Comparison of ENCODE assay signal across 9 cellular contexts in the genomic region with DNA sequence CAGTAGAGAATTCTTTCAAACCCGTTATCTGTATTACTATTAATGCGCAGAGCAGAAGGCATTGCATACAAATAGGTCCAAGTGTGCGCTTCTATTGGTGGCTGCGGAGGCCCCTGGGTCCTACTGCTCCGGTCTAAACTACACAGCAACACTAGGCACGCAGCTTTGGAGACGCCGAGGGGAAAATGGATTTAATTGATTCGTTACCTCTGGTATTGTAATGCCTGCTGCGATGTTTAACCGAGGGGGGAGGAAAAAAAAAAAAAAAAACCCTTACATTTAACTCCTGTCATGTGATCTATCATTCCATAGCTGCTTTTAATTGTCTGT. TPM values are rescaled to one million over a fixed set of nuclear protein-coding genes. Genes with fewer than 3 reads are reported as not detected.
A peak's percentile ranks its signal among the peaks of the same experiment; 100 is the strongest.
DNase-seq lines count a peak whose midpoint lies in the region; ATAC-seq, FAIRE-seq and TF ChIP-seq lines count a peak whose summit lies in the region.
"Had no signal": no experiment of that assay in that cellular context is flagged by ENCODE, and none has a peak within 500 bp of the region (broad histone marks: within the 10 kb centered on the region; RNA-seq: fewer than 3 reads in every experiment).

Gene ROBO1, minus strand, starts transcription at position 46 of the 330 bp plus-strand sequence.

- no peaks in the 10 kb centered on the region for H3K79me2 ChIP-seq in trophoblast cell (ENCODE audit: control insufficient read depth, insufficient read depth, low read length, poor library complexity)

- H4K91ac ChIP-seq in trophoblast cell (ENCODE audit: low read depth, low read length): no peak within 1 kb of the TSS

- peaks cover 54% of the 10 kb centered on the region for H3K27me3 ChIP-seq in foreskin keratinocyte
- H3K27me3 ChIP-seq in trophoblast cell (ENCODE audit: insufficient read depth, low read length): peaks cover 27% of the 10 kb centered on the region

- no peak within 1 kb of the TSS for H2AK5ac ChIP-seq in trophoblast cell (ENCODE audit: low read length)

- H2BK5ac ChIP-seq in trophoblast cell (ENCODE audit: low read depth, low read length, poor library complexity): no peak within 1 kb of the TSS

- peak; percentile 39 for ATAC-seq in foreskin keratinocyte
- no peak for ATAC-seq in HG02610 (IDR thresholded peaks at IDR 0.05; ENCODE audit: unreplicated experiment)

- no peak within 1 kb of the TSS for H3K4me3 ChIP-seq in trophoblast cell (ENCODE audit: low read depth, low read length)

- no peak within 1 kb of the TSS for H3K18ac ChIP-seq in trophoblast cell (ENCODE audit: low read length)

- no peak for FAIRE-seq in D721Med (lab: Jason Lieb, UNC)

- H3K4ac ChIP-seq in trophoblast cell (ENCODE audit: low read depth, low read length): no peak within 1 kb of the TSS

- H3K36me3 ChIP-seq in trophoblast cell (ENCODE audit: control insufficient read depth in 1 of 2, insufficient read depth in 2 of 2, low read length in 2 of 2): no peaks in the 10 kb centered on the region

- no peak within 1 kb of the TSS for H4K12ac ChIP-seq in trophoblast cell (ENCODE audit: low read depth, low read length)

- peak; percentile 28 for DNase-seq in ELR (ENCODE audit: low read depth)
- DNase-seq in SHP77 treated with DMSO at 0.1 percent for 48 hours (lab: John Stamatoyannopoulos, UW): peak; percentile 78
- DNase-seq in foreskin keratinocyte: peak in 1 of 2 donors; percentile 29
- DNase-seq in trophoblast cell: no peak
- DNase-seq in stimulated activated CD4-positive, alpha-beta T cell treated with anti-CD3 and anti-CD28 coated beads, Interleukin-4, amount 100 ng/mL, for 1 hour: no peak
- DNase-seq in NCI-H526 treated with DMSO at 0.1 percent for 48 hours (lab: John Stamatoyannopoulos, UW): no peak
- DNase-seq in D721Med (ENCODE audit: insufficient read length, low spot score): no peak
- DNase-seq: DMS79 had no signal

- no peak within 1 kb of the TSS for H2AFZ ChIP-seq in trophoblast cell (ENCODE audit: insufficient read depth, low read length, poor library complexity)

- H3K14ac ChIP-seq in trophoblast cell (ENCODE audit: low read length): no peak within 1 kb of the TSS

- H2BK12ac ChIP-seq in trophoblast cell (ENCODE audit: low read length): no peak within 1 kb of the TSS

- H3K4me1 ChIP-seq in foreskin keratinocyte (no peaks in the 10 kb centered on the region), trophoblast cell (ENCODE audit: control insufficient read depth in 1 of 2, insufficient read depth in 2 of 2, low read length in 2 of 2) (peaks cover 4 to 12% of the 10 kb centered on the region in 2 experiments)

- H2BK120ac ChIP-seq in trophoblast cell (ENCODE audit: insufficient read depth, low read length, poor library complexity): no peak within 1 kb of the TSS

- H3K79me1 ChIP-seq in trophoblast cell (ENCODE audit: low read length): no peaks in the 10 kb centered on the region

- H3K27ac ChIP-seq in foreskin keratinocyte (no peak within 1 kb of the TSS), trophoblast cell (ENCODE audit: low read depth, low read length) (no peak within 1 kb of the TSS)

- H3K9me3 ChIP-seq in trophoblast cell (ENCODE audit: insufficient read depth, low read depth, low read length): no peaks in the 10 kb centered on the region

- peak within 1 kb of the TSS; percentile 48 for H3K4me2 ChIP-seq in trophoblast cell (ENCODE audit: low read length)

- H3K9ac ChIP-seq in trophoblast cell (ENCODE audit: low read length): no peak within 1 kb of the TSS

- no CpG with 5 or more reads among the region's 11 CpGs for WGBS in trophoblast cell (ENCODE audit: extremely low coverage, insufficient coverage, insufficient read length)

- TF ChIP-seq CTCF in foreskin keratinocyte (conservative IDR thresholded peaks at IDR 0.05) (no peak), D721Med (IDR thresholded peaks at IDR 0.05; ENCODE audit: insufficient read depth, missing control alignments) (no peak)

- H4K8ac ChIP-seq in trophoblast cell (ENCODE audit: low read depth, low read length): no peak within 1 kb of the TSS

- no peak within 1 kb of the TSS for H3K23ac ChIP-seq in trophoblast cell (ENCODE audit: low read length)

RNA-seq across cellular contexts. Expression of gene ROBO1, which starts in this region (rescaled TPM):
- total RNA-seq in foreskin keratinocyte: 43.0 and 47.6 TPM in 2 replicates
- polyA plus RNA-seq in foreskin keratinocyte: 3.4 and 4.2 TPM in 2 replicates
- polyA plus RNA-seq in trophoblast cell (2013): 54.0 and 55.0 TPM in 2 replicates

Comparison
In these comparisons a context has a peak if more than half of its experiments do, and no peak if none do; other contexts are left out.
1. DNase-seq: peak in ELR (single experiment) and SHP77 treated with DMSO at 0.1 percent for 48 hours (single experiment); none in trophoblast cell (0 of 2), stimulated activated CD4-positive, alpha-beta T cell treated with anti-CD3 and anti-CD28 coated beads, Interleukin-4, amount 100 ng/mL, for 1 hour (single experiment), NCI-H526 treated with DMSO at 0.1 percent for 48 hours (single experiment) and D721Med (single experiment).